ENCODE assay signal across 20 cellular contexts in the genomic region with DNA sequence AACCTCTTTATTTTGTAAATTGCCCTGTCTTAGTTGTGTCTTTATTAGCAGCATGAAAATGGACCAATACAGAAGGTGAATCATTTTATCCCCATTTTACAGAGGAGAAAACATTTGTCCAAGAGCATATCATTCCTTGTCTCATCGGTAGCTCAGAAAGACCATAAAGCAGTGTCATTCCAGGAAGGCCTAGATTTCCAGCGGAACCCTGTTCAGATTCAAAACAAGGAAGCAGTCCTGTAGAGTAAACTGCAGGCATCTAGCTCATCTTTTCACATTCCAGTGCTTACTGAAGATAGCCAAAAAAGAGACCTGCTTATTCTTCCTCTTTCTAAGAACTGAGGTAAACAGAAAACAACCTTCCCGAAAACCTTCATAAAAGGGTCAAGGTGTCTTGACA. TPM values are rescaled to one million over a fixed set of nuclear protein-coding genes. Genes with fewer than 3 reads are reported as not detected.
DNase-seq lines count a peak whose midpoint lies in the region; ATAC-seq and TF ChIP-seq lines count a peak whose summit lies in the region.
"Had no signal": no experiment of that assay in that cellular context is flagged by ENCODE, and none has a peak within 500 bp of the region (broad histone marks: within the 10 kb centered on the region; RNA-seq: fewer than 3 reads in every experiment).

No MANE protein-coding gene starts in this region.

- H3K27ac ChIP-seq in VCaP (peak overlapping the region; percentile 58), transverse colon (peak overlapping the region in 3 of 4 donors; percentile 4 to 49 (median 32))
- H3K27ac ChIP-seq: BLaER1, C4-2B had no signal

- H3K9me3 ChIP-seq in transverse colon, result no peaks in the 10 kb centered on the region

- no peak for TF ChIP-seq CTCF in VCaP (conservative IDR thresholded peaks at IDR 0.05)
- TF ChIP-seq CTCF in endothelial cell (IDR thresholded peaks at IDR 0.05; ENCODE audit: unreplicated experiment), result no peak
- TF ChIP-seq CTCF in transverse colon (IDR thresholded peaks at IDR 0.05), result no peak
- no peak for TF ChIP-seq CTCF in nephron progenitor cell (IDR thresholded peaks at IDR 0.05)

- H3K27ac Mint-ChIP-seq in endothelial cell (ENCODE audit: unreplicated experiment) (no peak overlapping the region), nephron progenitor cell (no peak overlapping the region)
- H3K27ac Mint-ChIP-seq: B cell; CD4-positive, alpha-beta T cell; HFFc6 had no signal

- 73 to 84% methylated on average over 3 of the region's 3 CpGs for WGBS in transverse colon (ENCODE audit: low coverage in 1 of 2), 2 donors

- ATAC-seq in left lobe of liver (peak; percentile 6), HG03039 (IDR thresholded peaks at IDR 0.05; ENCODE audit: unreplicated experiment) (no peak)
- ATAC-seq: GM12878 had no signal

- no peaks in the 10 kb centered on the region for H3K4me1 Mint-ChIP-seq in endothelial cell (ENCODE audit: unreplicated experiment)
- H3K4me1 Mint-ChIP-seq in nephron progenitor cell, result no peaks in the 10 kb centered on the region
- H3K4me1 Mint-ChIP-seq: B cell; CD8-positive, alpha-beta memory T cell had no signal

- peaks cover 0 to 11% (median 6%) of the 10 kb centered on the region in 4 donors for H3K4me1 ChIP-seq in transverse colon
- H3K4me1 ChIP-seq: BLaER1, HAP-1 had no signal

- H3K36me3 ChIP-seq in transverse colon, result peaks cover 0 to 50% (median 16%) of the 10 kb centered on the region in 4 donors

- no peak for TF ChIP-seq EP300 in transverse colon (IDR thresholded peaks at IDR 0.05; ENCODE audit: low read depth)

- H3K9me3 Mint-ChIP-seq in endothelial cell (ENCODE audit: unreplicated experiment) (no peaks in the 10 kb centered on the region), nephron progenitor cell (peaks cover 22% of the 10 kb centered on the region)
- H3K9me3 Mint-ChIP-seq: CD4-positive, alpha-beta T cell; CD8-positive, alpha-beta memory T cell had no signal

- in situ Hi-C loops in transverse colon (cut with MboI; ENCODE audit: low pct_ligation_motif_present in 1 of 4, low pct_unique_long_range_greater_than_20kb in 1 of 4, low sequenced_read_pairs in 3 of 4), result no loop called here

- intact Hi-C loops in transverse colon (cut with DNase I; ENCODE audit: low total_unique reads), result no loop called here

- no peak for TF ChIP-seq POLR2A in transverse colon (IDR thresholded peaks at IDR 0.05)

- H3K4me3 ChIP-seq in transverse colon, result no peak overlapping the region
- H3K4me3 ChIP-seq: BLaER1, GM12878, HAP-1 had no signal

- H3K27me3 ChIP-seq in transverse colon, result no peaks in the 10 kb centered on the region
- H3K27me3 ChIP-seq: BLaER1 had no signal

- DNase-seq in endothelial cell (ENCODE audit: low spot score), result no peak
- no peak for DNase-seq in left lobe of liver (ENCODE audit: low spot score)
- no peak for DNase-seq in transverse colon
- DNase-seq in nephron progenitor cell, result no peak
- no peak for DNase-seq in stimulated activated CD4-positive, alpha-beta T cell treated with anti-CD3 and anti-CD28 coated beads, Interleukin-12 subunit alpha, Interleukin-12 subunit beta, amount 100 ng/mL, for 4 hours
- DNase-seq: CD4-positive, alpha-beta T cell; CD8-positive, alpha-beta memory T cell; DMS 273 treated with DMSO at 0.1 percent for 48 hours; DMS79; EL; GDM1; GOT3; HFFc6 had no signal

- H3K27me3 Mint-ChIP-seq in endothelial cell (ENCODE audit: unreplicated experiment) (peaks cover 2% of the 10 kb centered on the region), nephron progenitor cell (ENCODE audit: low read depth, poor library complexity) (no peaks in the 10 kb centered on the region)
- H3K27me3 Mint-ChIP-seq: B cell; CD4-positive, alpha-beta T cell; CD8-positive, alpha-beta memory T cell had no signal

- H3K4me3 Mint-ChIP-seq in endothelial cell (ENCODE audit: unreplicated experiment) (peak overlapping the region; percentile 22), nephron progenitor cell (no peak overlapping the region)
- H3K4me3 Mint-ChIP-seq: B cell; CD4-positive, alpha-beta T cell; CD8-positive, alpha-beta memory T cell; HFFc6 had no signal

- H3K36me3 Mint-ChIP-seq in endothelial cell (ENCODE audit: low read depth, unreplicated experiment) (peaks cover 47% of the 10 kb centered on the region), nephron progenitor cell (ENCODE audit: low read depth) (peaks cover 73% of the 10 kb centered on the region)

RNA-seq across cellular contexts. Expression of a gene that starts 54.0 kb away (rescaled TPM):
- 25.2 TPM for total RNA-seq in endothelial cell (ENCODE audit: unreplicated experiment)
- total RNA-seq in left lobe of liver, result 14.5 TPM
- total RNA-seq in transverse colon, result 10 to 100 TPM; 26.9 to 57.3 (median 34.1) TPM

RNA-seq across cellular contexts. Expression of a gene that starts 56.7 kb away (rescaled TPM):
- 80.7 TPM for total RNA-seq in endothelial cell (ENCODE audit: unreplicated experiment)
- total RNA-seq in left lobe of liver, result 17.5 TPM
- total RNA-seq in transverse colon, result 10 to 100 TPM; 42.2 to 72.7 (median 56.2) TPM
